In the genomic region with DNA sequence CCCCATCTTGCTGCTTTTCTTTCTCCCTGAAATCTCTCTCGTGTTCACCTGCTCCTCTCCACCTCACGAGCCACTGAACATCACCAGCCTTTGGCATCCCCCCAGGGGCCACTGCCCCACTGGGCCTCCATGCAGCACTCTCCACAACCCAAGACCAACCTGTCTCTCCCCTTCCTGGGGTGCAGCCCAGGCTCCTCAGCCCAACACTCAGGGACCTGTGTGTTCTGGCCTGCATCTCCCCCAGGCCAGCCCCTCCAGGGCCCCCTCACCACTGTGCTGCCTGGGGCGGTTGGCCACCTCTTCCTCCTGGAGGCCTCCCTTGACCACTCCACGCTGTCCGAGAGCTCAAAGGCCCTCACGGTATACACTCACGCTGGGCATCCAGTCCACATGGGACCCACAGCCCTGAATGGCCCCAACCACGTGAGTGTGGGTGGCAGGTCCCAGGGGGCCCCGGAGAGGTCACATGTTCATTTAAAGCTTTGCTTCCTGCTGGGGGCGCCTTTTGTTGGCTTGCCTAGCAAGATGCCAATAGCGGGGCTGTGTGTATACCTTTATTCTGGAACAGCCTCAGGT, we compare ENCODE assay signal across 1 cellular context.
TF ChIP-seq lines count a peak whose summit lies in the region.

No MANE protein-coding gene starts in this region.

TF ChIP-seq in GM12878, 131 proteins besides CTCF, POLR2A, EP300 and RAD21 (continued from another document and continues in another):
- TF ChIP-seq, protein P1, sequence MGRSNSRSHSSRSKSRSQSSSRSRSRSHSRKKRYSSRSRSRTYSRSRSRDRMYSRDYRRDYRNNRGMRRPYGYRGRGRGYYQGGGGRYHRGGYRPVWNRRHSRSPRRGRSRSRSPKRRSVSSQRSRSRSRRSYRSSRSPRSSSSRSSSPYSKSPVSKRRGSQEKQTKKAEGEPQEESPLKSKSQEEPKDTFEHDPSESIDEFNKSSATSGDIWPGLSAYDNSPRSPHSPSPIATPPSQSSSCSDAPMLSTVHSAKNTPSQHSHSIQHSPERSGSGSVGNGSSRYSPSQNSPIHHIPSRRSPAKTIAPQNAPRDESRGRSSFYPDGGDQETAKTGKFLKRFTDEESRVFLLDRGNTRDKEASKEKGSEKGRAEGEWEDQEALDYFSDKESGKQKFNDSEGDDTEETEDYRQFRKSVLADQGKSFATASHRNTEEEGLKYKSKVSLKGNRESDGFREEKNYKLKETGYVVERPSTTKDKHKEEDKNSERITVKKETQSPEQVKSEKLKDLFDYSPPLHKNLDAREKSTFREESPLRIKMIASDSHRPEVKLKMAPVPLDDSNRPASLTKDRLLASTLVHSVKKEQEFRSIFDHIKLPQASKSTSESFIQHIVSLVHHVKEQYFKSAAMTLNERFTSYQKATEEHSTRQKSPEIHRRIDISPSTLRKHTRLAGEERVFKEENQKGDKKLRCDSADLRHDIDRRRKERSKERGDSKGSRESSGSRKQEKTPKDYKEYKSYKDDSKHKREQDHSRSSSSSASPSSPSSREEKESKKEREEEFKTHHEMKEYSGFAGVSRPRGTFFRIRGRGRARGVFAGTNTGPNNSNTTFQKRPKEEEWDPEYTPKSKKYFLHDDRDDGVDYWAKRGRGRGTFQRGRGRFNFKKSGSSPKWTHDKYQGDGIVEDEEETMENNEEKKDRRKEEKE (IDR thresholded peaks at IDR 0.05): no peak
- TF ChIP-seq ASH2L (IDR thresholded peaks at IDR 0.05; ENCODE audit: borderline replicate concordance, low read depth) (no peak), ZNF207 (IDR thresholded peaks at IDR 0.05; ENCODE audit: borderline replicate concordance) (no peak), DPF2 (IDR thresholded peaks at IDR 0.05) (peak; percentile 19; the same call in 1 of the 2 replicates), CREM (IDR thresholded peaks at IDR 0.05; ENCODE audit: low read depth) (peak; percentile 30; the same call in 1 of the 2 replicates), PML (IDR thresholded peaks at IDR 0.05; ENCODE audit: low read length) (no peak), SIX5 (IDR thresholded peaks at IDR 0.05; ENCODE audit: low read depth, low read length, severe bottlenecking) (no peak), KDM1A (IDR thresholded peaks at IDR 0.05; ENCODE audit: borderline replicate concordance) (no peak), KAT2A (conservative IDR thresholded peaks at IDR 0.05; ENCODE audit: control insufficient read depth, low read depth, low read length) (no peak), BACH1 (IDR thresholded peaks at IDR 0.05; ENCODE audit: borderline replicate concordance) (peak; percentile 43; the same call in 1 of the 2 replicates), SMAD1 (IDR thresholded peaks at IDR 0.05; ENCODE audit: low read depth, partially characterized antibody) (no peak), MYB (IDR thresholded peaks at IDR 0.05; ENCODE audit: borderline replicate concordance, low read depth, low read length) (no peak), TARDBP (IDR thresholded peaks at IDR 0.05; ENCODE audit: borderline replicate concordance) (no peak), GABPA (IDR thresholded peaks at IDR 0.05; ENCODE audit: low read depth) (no peak), CBX3 (IDR thresholded peaks at IDR 0.05; ENCODE audit: borderline replicate concordance, low read depth) (no peak), MTA2 (IDR thresholded peaks at IDR 0.05; ENCODE audit: low read depth) (peak; percentile 9; the same call in 1 of the 2 replicates), SUPT20H (IDR thresholded peaks at IDR 0.05; ENCODE audit: borderline replicate concordance, control insufficient read depth, low read depth, low read length) (no peak), SUZ12 (IDR thresholded peaks at IDR 0.05; ENCODE audit: unreplicated experiment) (no peak), TBL1XR1 (IDR thresholded peaks at IDR 0.05; ENCODE audit: low read depth, low read length) (no peak; the same call in 1 of the 2 replicates), SRF (IDR thresholded peaks at IDR 0.05; ENCODE audit: low read depth in 2 of 2, low read length in 2 of 2) (no peak), ZNF217 (IDR thresholded peaks at IDR 0.05) (no peak), YY1 (IDR thresholded peaks at IDR 0.05; ENCODE audit: low read depth, low read length) (peak; percentile 16; the same call in 1 of the 2 replicates), CEBPB (IDR thresholded peaks at IDR 0.05; ENCODE audit: borderline replicate concordance in 1 of 2, low read depth in 2 of 2, low read length in 2 of 2) (no peak), EZH2 (IDR thresholded peaks at IDR 0.05; ENCODE audit: borderline replicate concordance, control insufficient read depth, low read depth, low read length) (no peak), SP1 (IDR thresholded peaks at IDR 0.05; ENCODE audit: low read depth, low read length) (no peak), SMAD5 (IDR thresholded peaks at IDR 0.05; ENCODE audit: low read depth) (peak; percentile 39; the same call in 1 of the 2 replicates), ZZZ3 (IDR thresholded peaks at IDR 0.05; ENCODE audit: control insufficient read depth, insufficient read length, low read depth) (no peak), ZNF274 (IDR thresholded peaks at IDR 0.05; ENCODE audit: insufficient read depth, insufficient read length) (no peak), BRCA1 (IDR thresholded peaks at IDR 0.05; ENCODE audit: low read depth, low read length) (no peak), KLF5 (IDR thresholded peaks at IDR 0.05; ENCODE audit: partially characterized antibody) (no peak), PAX8 (IDR thresholded peaks at IDR 0.05) (no peak), HDAC2 (IDR thresholded peaks at IDR 0.05) (no peak), SPI1 (IDR thresholded peaks at IDR 0.05; ENCODE audit: borderline replicate concordance, insufficient read depth, low read depth, low read length) (no peak), NR2C1 (IDR thresholded peaks at IDR 0.05) (no peak), STAT3 (IDR thresholded peaks at IDR 0.05; ENCODE audit: low read depth, low read length) (no peak), ESRRA (IDR thresholded peaks at IDR 0.05; ENCODE audit: low read length) (no peak), FOXK2 (IDR thresholded peaks at IDR 0.05) (no peak), RFX5 (IDR thresholded peaks at IDR 0.05; ENCODE audit: low read depth, low read length) (no peak), GATAD2B (conservative IDR thresholded peaks at IDR 0.05; ENCODE audit: low read depth) (no peak; the same call in 1 of the 2 replicates)
- TF ChIP-seq, protein P2, sequence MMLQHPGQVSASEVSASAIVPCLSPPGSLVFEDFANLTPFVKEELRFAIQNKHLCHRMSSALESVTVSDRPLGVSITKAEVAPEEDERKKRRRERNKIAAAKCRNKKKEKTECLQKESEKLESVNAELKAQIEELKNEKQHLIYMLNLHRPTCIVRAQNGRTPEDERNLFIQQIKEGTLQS (IDR thresholded peaks at IDR 0.05; ENCODE audit: borderline replicate concordance, extremely low read depth, low read depth, low read length): peak; percentile 76; the same call in 1 of the 2 replicates
- TF ChIP-seq, protein P3, sequence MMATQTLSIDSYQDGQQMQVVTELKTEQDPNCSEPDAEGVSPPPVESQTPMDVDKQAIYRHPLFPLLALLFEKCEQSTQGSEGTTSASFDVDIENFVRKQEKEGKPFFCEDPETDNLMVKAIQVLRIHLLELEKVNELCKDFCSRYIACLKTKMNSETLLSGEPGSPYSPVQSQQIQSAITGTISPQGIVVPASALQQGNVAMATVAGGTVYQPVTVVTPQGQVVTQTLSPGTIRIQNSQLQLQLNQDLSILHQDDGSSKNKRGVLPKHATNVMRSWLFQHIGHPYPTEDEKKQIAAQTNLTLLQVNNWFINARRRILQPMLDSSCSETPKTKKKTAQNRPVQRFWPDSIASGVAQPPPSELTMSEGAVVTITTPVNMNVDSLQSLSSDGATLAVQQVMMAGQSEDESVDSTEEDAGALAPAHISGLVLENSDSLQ (IDR thresholded peaks at IDR 0.05): no peak
- TF ChIP-seq, protein P4, sequence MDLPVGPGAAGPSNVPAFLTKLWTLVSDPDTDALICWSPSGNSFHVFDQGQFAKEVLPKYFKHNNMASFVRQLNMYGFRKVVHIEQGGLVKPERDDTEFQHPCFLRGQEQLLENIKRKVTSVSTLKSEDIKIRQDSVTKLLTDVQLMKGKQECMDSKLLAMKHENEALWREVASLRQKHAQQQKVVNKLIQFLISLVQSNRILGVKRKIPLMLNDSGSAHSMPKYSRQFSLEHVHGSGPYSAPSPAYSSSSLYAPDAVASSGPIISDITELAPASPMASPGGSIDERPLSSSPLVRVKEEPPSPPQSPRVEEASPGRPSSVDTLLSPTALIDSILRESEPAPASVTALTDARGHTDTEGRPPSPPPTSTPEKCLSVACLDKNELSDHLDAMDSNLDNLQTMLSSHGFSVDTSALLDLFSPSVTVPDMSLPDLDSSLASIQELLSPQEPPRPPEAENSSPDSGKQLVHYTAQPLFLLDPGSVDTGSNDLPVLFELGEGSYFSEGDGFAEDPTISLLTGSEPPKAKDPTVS (IDR thresholded peaks at IDR 0.05; ENCODE audit: low read depth, low read length): no peak
- TF ChIP-seq, protein P5, sequence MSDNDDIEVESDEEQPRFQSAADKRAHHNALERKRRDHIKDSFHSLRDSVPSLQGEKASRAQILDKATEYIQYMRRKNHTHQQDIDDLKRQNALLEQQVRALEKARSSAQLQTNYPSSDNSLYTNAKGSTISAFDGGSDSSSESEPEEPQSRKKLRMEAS (IDR thresholded peaks at IDR 0.05; ENCODE audit: low read depth, low read length): peak; percentile 86
- TF ChIP-seq, protein P6, sequence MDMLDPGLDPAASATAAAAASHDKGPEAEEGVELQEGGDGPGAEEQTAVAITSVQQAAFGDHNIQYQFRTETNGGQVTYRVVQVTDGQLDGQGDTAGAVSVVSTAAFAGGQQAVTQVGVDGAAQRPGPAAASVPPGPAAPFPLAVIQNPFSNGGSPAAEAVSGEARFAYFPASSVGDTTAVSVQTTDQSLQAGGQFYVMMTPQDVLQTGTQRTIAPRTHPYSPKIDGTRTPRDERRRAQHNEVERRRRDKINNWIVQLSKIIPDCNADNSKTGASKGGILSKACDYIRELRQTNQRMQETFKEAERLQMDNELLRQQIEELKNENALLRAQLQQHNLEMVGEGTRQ (IDR thresholded peaks at IDR 0.05; ENCODE audit: borderline replicate concordance, low read depth, low read length): peak; percentile 85
- TF ChIP-seq, protein P7, sequence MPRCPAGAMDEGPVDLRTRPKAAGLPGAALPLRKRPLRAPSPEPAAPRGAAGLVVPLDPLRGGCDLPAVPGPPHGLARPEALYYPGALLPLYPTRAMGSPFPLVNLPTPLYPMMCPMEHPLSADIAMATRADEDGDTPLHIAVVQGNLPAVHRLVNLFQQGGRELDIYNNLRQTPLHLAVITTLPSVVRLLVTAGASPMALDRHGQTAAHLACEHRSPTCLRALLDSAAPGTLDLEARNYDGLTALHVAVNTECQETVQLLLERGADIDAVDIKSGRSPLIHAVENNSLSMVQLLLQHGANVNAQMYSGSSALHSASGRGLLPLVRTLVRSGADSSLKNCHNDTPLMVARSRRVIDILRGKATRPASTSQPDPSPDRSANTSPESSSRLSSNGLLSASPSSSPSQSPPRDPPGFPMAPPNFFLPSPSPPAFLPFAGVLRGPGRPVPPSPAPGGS (IDR thresholded peaks at IDR 0.05; ENCODE audit: borderline replicate concordance, insufficient read depth, low read depth, low read length, poor library complexity, severe bottlenecking): no peak
- TF ChIP-seq, protein P8, sequence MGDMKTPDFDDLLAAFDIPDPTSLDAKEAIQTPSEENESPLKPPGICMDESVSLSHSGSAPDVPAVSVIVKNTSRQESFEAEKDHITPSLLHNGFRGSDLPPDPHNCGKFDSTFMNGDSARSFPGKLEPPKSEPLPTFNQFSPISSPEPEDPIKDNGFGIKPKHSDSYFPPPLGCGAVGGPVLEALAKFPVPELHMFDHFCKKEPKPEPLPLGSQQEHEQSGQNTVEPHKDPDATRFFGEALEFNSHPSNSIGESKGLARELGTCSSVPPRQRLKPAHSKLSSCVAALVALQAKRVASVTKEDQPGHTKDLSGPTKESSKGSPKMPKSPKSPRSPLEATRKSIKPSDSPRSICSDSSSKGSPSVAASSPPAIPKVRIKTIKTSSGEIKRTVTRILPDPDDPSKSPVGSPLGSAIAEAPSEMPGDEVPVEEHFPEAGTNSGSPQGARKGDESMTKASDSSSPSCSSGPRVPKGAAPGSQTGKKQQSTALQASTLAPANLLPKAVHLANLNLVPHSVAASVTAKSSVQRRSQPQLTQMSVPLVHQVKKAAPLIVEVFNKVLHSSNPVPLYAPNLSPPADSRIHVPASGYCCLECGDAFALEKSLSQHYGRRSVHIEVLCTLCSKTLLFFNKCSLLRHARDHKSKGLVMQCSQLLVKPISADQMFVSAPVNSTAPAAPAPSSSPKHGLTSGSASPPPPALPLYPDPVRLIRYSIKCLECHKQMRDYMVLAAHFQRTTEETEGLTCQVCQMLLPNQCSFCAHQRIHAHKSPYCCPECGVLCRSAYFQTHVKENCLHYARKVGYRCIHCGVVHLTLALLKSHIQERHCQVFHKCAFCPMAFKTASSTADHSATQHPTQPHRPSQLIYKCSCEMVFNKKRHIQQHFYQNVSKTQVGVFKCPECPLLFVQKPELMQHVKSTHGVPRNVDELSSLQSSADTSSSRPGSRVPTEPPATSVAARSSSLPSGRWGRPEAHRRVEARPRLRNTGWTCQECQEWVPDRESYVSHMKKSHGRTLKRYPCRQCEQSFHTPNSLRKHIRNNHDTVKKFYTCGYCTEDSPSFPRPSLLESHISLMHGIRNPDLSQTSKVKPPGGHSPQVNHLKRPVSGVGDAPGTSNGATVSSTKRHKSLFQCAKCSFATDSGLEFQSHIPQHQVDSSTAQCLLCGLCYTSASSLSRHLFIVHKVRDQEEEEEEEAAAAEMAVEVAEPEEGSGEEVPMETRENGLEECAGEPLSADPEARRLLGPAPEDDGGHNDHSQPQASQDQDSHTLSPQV (IDR thresholded peaks at IDR 0.05): no peak
- TF ChIP-seq, protein P9, sequence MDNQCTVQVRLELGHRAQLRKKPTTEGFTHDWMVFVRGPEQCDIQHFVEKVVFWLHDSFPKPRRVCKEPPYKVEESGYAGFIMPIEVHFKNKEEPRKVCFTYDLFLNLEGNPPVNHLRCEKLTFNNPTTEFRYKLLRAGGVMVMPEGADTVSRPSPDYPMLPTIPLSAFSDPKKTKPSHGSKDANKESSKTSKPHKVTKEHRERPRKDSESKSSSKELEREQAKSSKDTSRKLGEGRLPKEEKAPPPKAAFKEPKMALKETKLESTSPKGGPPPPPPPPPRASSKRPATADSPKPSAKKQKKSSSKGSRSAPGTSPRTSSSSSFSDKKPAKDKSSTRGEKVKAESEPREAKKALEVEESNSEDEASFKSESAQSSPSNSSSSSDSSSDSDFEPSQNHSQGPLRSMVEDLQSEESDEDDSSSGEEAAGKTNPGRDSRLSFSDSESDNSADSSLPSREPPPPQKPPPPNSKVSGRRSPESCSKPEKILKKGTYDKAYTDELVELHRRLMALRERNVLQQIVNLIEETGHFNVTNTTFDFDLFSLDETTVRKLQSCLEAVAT (IDR thresholded peaks at IDR 0.05): peak; percentile 53; the same call in 1 of the 2 replicates
- TF ChIP-seq, protein P10, sequence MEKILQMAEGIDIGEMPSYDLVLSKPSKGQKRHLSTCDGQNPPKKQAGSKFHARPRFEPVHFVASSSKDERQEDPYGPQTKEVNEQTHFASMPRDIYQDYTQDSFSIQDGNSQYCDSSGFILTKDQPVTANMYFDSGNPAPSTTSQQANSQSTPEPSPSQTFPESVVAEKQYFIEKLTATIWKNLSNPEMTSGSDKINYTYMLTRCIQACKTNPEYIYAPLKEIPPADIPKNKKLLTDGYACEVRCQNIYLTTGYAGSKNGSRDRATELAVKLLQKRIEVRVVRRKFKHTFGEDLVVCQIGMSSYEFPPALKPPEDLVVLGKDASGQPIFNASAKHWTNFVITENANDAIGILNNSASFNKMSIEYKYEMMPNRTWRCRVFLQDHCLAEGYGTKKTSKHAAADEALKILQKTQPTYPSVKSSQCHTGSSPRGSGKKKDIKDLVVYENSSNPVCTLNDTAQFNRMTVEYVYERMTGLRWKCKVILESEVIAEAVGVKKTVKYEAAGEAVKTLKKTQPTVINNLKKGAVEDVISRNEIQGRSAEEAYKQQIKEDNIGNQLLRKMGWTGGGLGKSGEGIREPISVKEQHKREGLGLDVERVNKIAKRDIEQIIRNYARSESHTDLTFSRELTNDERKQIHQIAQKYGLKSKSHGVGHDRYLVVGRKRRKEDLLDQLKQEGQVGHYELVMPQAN (conservative IDR thresholded peaks at IDR 0.05): peak; percentile 82
